ENCODE assay signal across 9 cellular contexts in genomic region chr2:168210216-168210897, GRCh38. TPM values are rescaled to one million over a fixed set of nuclear protein-coding genes. Genes with fewer than 3 reads are reported as not detected.
DNase-seq lines count a peak whose midpoint lies in the region; ATAC-seq and TF ChIP-seq lines count a peak whose summit lies in the region.
"Had no signal": no experiment of that assay in that cellular context is flagged by ENCODE, and none has a peak within 500 bp of the region (broad histone marks: within the 10 kb centered on the region; RNA-seq: fewer than 3 reads in every experiment).

No MANE protein-coding gene starts in this region.

- no peak overlapping the region for H3K4me2 ChIP-seq in OCI-LY7 (ENCODE audit: low read length)

- H2AFZ ChIP-seq in OCI-LY7 (ENCODE audit: low read length), result no peak overlapping the region

- no TSS peak for BruUV-seq in A673 (replicated peaks; lab: Mats Ljungman, UMichigan)
- no TSS peak for BruUV-seq in OCI-LY7 (replicated peaks; lab: Mats Ljungman, UMichigan)

- H4K20me1 ChIP-seq in OCI-LY7 (ENCODE audit: insufficient read depth, low read length), result no peaks in the 10 kb centered on the region

- H3K4me1 ChIP-seq in A673 (ENCODE audit: insufficient read depth, low read length, poor library complexity, severe bottlenecking) (peaks cover 18% of the 10 kb centered on the region), left lung (peaks cover 4 to 18% of the 10 kb centered on the region in 2 donors), OCI-LY7 (ENCODE audit: insufficient read depth, low read length, poor library complexity, severe bottlenecking) (no peaks in the 10 kb centered on the region)

- H3K27me3 ChIP-seq in A673 (replicated peaks; ENCODE audit: insufficient read depth, low read depth, low read length, poor library complexity), result no peaks in the 10 kb centered on the region
- H3K27me3 ChIP-seq in left lung, result no peaks in the 10 kb centered on the region

- H3K36me3 ChIP-seq in A673 (ENCODE audit: insufficient read depth, low read length, poor library complexity, severe bottlenecking) (no peaks in the 10 kb centered on the region), left lung (no peaks in the 10 kb centered on the region), OCI-LY7 (ENCODE audit: insufficient read depth, low read length) (no peaks in the 10 kb centered on the region)

- no peaks in the 10 kb centered on the region for H3K9me2 ChIP-seq in OCI-LY7 (ENCODE audit: insufficient read depth, low read length)

- peak overlapping the region; percentile 80 for H3K27ac ChIP-seq in A673 (ENCODE audit: low read depth, low read length, poor library complexity, severe bottlenecking)
- H3K27ac ChIP-seq in left lung, result peak overlapping the region; percentile 64 to 78
- no peak overlapping the region for H3K27ac ChIP-seq in OCI-LY7 (ENCODE audit: low read depth, low read length, poor library complexity, severe bottlenecking)

- CTCF ChIA-PET in A673 (lab: Charles Lee) (no interaction called here), OCI-LY7 (lab: Charles Lee; ENCODE audit: unreplicated experiment) (no interaction called here)
- CTCF ChIA-PET in activated CD8-positive, alpha-beta T cell treated with anti-CD3 and anti-CD28 coated beads, Interleukin-2, amount 10 ng/mL, durations not matched to agents 7 days and 5 days (lab: Charles Lee), result no interaction called here

- H3K4me3 Mint-ChIP-seq in HFFc6, result peak overlapping the region; percentile 87
- H3K4me3 Mint-ChIP-seq in activated CD8-positive, alpha-beta T cell treated with anti-CD3 and anti-CD28 coated beads, Interleukin-2, amount 10 ng/mL, durations not matched to agents 7 days and 5 days, result no peak overlapping the region

- H3K4me1 Mint-ChIP-seq in HFFc6 (ENCODE audit: low read depth), result peaks cover 65% of the 10 kb centered on the region
- peaks cover 38% of the 10 kb centered on the region for H3K4me1 Mint-ChIP-seq in activated CD8-positive, alpha-beta T cell treated with anti-CD3 and anti-CD28 coated beads, Interleukin-2, amount 10 ng/mL, durations not matched to agents 7 days and 5 days (ENCODE audit: low read depth)

- no peak for DNase-seq in A673 (ENCODE audit: low spot score)
- DNase-seq in HFFc6, result no peak
- no peak for DNase-seq in activated CD8-positive, alpha-beta T cell treated with anti-CD3 and anti-CD28 coated beads, Interleukin-2, amount 10 ng/mL, durations not matched to agents 7 days and 5 days
- DNase-seq in left lung, result no peak
- no peak for DNase-seq in epidermal melanocyte (ENCODE audit: insufficient read length, low spot score)
- DNase-seq in NCI-H1092 (lab: John Stamatoyannopoulos, UW), result no peak
- no peak for DNase-seq in OCI-LY7 (ENCODE audit: low spot score)
- DNase-seq: DMS 273 treated with DMSO at 0.1 percent for 48 hours had no signal

- intact Hi-C loops in A673 (cut with micrococcal nuclease; ENCODE audit: unreplicated experiment), result no loop called here
- intact Hi-C loops in left lung (cut with DNase I), result no loop called here
- intact Hi-C loops in OCI-LY7 (cut with micrococcal nuclease; ENCODE audit: unreplicated experiment), result no loop called here

- H3K9me3 Mint-ChIP-seq in HFFc6, result no peaks in the 10 kb centered on the region
- H3K9me3 Mint-ChIP-seq in activated CD8-positive, alpha-beta T cell treated with anti-CD3 and anti-CD28 coated beads, Interleukin-2, amount 10 ng/mL, durations not matched to agents 7 days and 5 days (ENCODE audit: insufficient read depth), result no peaks in the 10 kb centered on the region

- no peaks in the 10 kb centered on the region for H3K9me3 ChIP-seq in A673 (ENCODE audit: low read depth, low read length, poor library complexity, severe bottlenecking)
- no peaks in the 10 kb centered on the region for H3K9me3 ChIP-seq in left lung
- H3K9me3 ChIP-seq in OCI-LY7 (ENCODE audit: low read length), result no peaks in the 10 kb centered on the region

- H3K27me3 Mint-ChIP-seq in HFFc6 (ENCODE audit: insufficient read depth), result peaks cover 4% of the 10 kb centered on the region; the same call in 1 of the 2 replicates
- H3K27me3 Mint-ChIP-seq in activated CD8-positive, alpha-beta T cell treated with anti-CD3 and anti-CD28 coated beads, Interleukin-2, amount 10 ng/mL, durations not matched to agents 7 days and 5 days (ENCODE audit: low read depth), result no peaks in the 10 kb centered on the region

- TF ChIP-seq CTCF in A673 (conservative IDR thresholded peaks at IDR 0.05; ENCODE audit: low read depth, low read length), result no peak
- no peak for TF ChIP-seq CTCF in HFFc6 (IDR thresholded peaks at IDR 0.05)
- TF ChIP-seq CTCF in left lung (IDR thresholded peaks at IDR 0.05), result no peak
- no peak for TF ChIP-seq CTCF in OCI-LY7 (conservative IDR thresholded peaks at IDR 0.05; ENCODE audit: low read length)

- no peak for ATAC-seq in activated CD8-positive, alpha-beta T cell treated with anti-CD3 and anti-CD28 coated beads, Interleukin-2, amount 10 ng/mL, durations not matched to agents 7 days and 5 days
- ATAC-seq in left lung, result no peak
- no peak for ATAC-seq in GM18519 (IDR thresholded peaks at IDR 0.05; ENCODE audit: low FRiP score, unreplicated experiment)

- peak overlapping the region; percentile 16 for H3K4me3 ChIP-seq in A673 (ENCODE audit: low read depth, low read length, poor library complexity, severe bottlenecking)
- H3K4me3 ChIP-seq in left lung, result peak overlapping the region in 1 of 2 donors; percentile 37
- H3K4me3 ChIP-seq in OCI-LY7 (ENCODE audit: low read depth, low read length, poor library complexity, severe bottlenecking), result no peak overlapping the region

- H3K36me3 Mint-ChIP-seq in HFFc6 (ENCODE audit: low read depth), result peaks cover 23% of the 10 kb centered on the region
- peaks cover 26% of the 10 kb centered on the region for H3K36me3 Mint-ChIP-seq in activated CD8-positive, alpha-beta T cell treated with anti-CD3 and anti-CD28 coated beads, Interleukin-2, amount 10 ng/mL, durations not matched to agents 7 days and 5 days (ENCODE audit: low read depth)

- POLR2A ChIA-PET in A673 (lab: Charles Lee; ENCODE audit: low non-redundant PET) (no interaction called here), OCI-LY7 (lab: Charles Lee) (interaction anchor here (0.7 kb wide), 1 partner anchor 13 kb away, joined by 3 read pairs; no protein-coding TSS in a partner anchor)
- POLR2A ChIA-PET in activated CD8-positive, alpha-beta T cell treated with anti-CD3 and anti-CD28 coated beads, Interleukin-2, amount 10 ng/mL, durations not matched to agents 7 days and 5 days (lab: Charles Lee), result interaction anchor here (2.5 kb wide), 1 partner anchor 15 kb away, joined by 10 read pairs; no protein-coding TSS in a partner anchor

- H3K27ac Mint-ChIP-seq in HFFc6, result peak overlapping the region; percentile 87
- peak overlapping the region; percentile 43 for H3K27ac Mint-ChIP-seq in activated CD8-positive, alpha-beta T cell treated with anti-CD3 and anti-CD28 coated beads, Interleukin-2, amount 10 ng/mL, durations not matched to agents 7 days and 5 days

- H3K79me2 ChIP-seq in OCI-LY7 (ENCODE audit: insufficient read depth, low read depth, low read length), result no peaks in the 10 kb centered on the region

RNA-seq across cellular contexts. Expression of gene STK39, which starts 37.0 kb away (rescaled TPM):
- total RNA-seq in A673 (2021) (15.9 and 19.3 TPM in 2 replicates), left lung (10 to 100 TPM; 15.7 to 28.6 TPM), OCI-LY7 (2022) (38.7 and 41.1 TPM in 2 replicates)
- 10 to 100 TPM; 27.7 to 36.4 (median 33.4) TPM for total RNA-seq in HFFc6 (2021; fragmentation: NEBNext Ultra II Directional; extraction: Animal tissue kit (Norgen Biotek cat#: 25700))
- 10 to 100 TPM; 33.4 to 34.8 TPM for total RNA-seq in activated CD8-positive, alpha-beta T cell treated with anti-CD3 and anti-CD28 coated beads, Interleukin-2, amount 10 ng/mL, durations not matched to agents 7 days and 5 days
- total RNA-seq in OCI-LY7 (2014; rRNA removed; shearing (Covaris generic)), result 17.7 and 18.2 TPM in 2 replicates
